In genomic region chr13:83929147-83929546, GRCh38 we compare ENCODE assay signal across 25 cellular contexts. TPM values are rescaled to one million over a fixed set of nuclear protein-coding genes. Genes with fewer than 3 reads are reported as not detected.
"Had no signal": no experiment of that assay in that cellular context is flagged by ENCODE, and none has a peak within 500 bp of the region (broad histone marks: within the 10 kb centered on the region; RNA-seq: fewer than 3 reads in every experiment).

No MANE protein-coding gene starts in this region.

- H3K9me3 Mint-ChIP-seq: dendritic cell treated with granulocyte-macrophage colony-stimulating factor and Interleukin-4, amounts not matched to agents 40 ng/mL and 50 ng/mL, for 4 days had no signal

- H3K27ac Mint-ChIP-seq: activated CD8-positive, alpha-beta T cell treated with anti-CD3 and anti-CD28 coated beads, Interleukin-2, amount 10 ng/mL, durations not matched to agents 7 days and 5 days; activated naive CD4-positive, alpha-beta T cell treated with anti-CD3 and anti-CD28 coated beads, Interleukin-2, amount 50 U/mL, for 24 hours; brain; dendritic cell treated with granulocyte-macrophage colony-stimulating factor and Interleukin-4, amounts not matched to agents 40 ng/mL and 50 ng/mL, for 4 days; immature natural killer cell; naive thymus-derived CD8-positive, alpha-beta T cell had no signal

- H3K9me3 ChIP-seq: left lung, ovary, psoas muscle, upper lobe of left lung had no signal

- H3K4me1 Mint-ChIP-seq: activated naive CD4-positive, alpha-beta T cell treated with anti-CD3 and anti-CD28 coated beads, Interleukin-2, amount 50 U/mL, for 24 hours; brain; immature natural killer cell; naive thymus-derived CD8-positive, alpha-beta T cell had no signal

- DNase-seq: activated CD4-positive, alpha-beta T cell treated with anti-CD3 and anti-CD28 coated beads, Interleukin-2, amount 50 U/mL, for 1 hour; activated CD4-positive, CD25-positive, alpha-beta regulatory T cell treated with anti-CD3 and anti-CD28 coated beads, Interleukin-2, amount 50 U/mL, for 72 hours; activated CD8-positive, alpha-beta T cell treated with anti-CD3 and anti-CD28 coated beads, Interleukin-2, amount 10 ng/mL, durations not matched to agents 7 days and 5 days; activated gamma-delta T cell treated with Interleukin-2 at 50 U/mL for 16 hours; aorta; effector CD8-positive, alpha-beta T cell; foreskin melanocyte; immature natural killer cell; kidney glomerular epithelial cell; left lung; naive thymus-derived CD8-positive, alpha-beta T cell; ovary; psoas muscle; right cardiac atrium; stimulated activated CD4-positive, alpha-beta T cell treated with anti-CD3 and anti-CD28 coated beads, Interleukin-4, amount 100 ng/mL, for 24 hours; stimulated activated naive CD4-positive, alpha-beta T cell treated with Interleukin-2 at 50 U/mL for 16 hours; T-helper 2 cell; upper lobe of left lung; WERI-Rb-1 had no signal

- H3K4me3 ChIP-seq: hepatocyte, left lung, lung, ovary, psoas muscle, upper lobe of left lung had no signal

- H3K27me3 Mint-ChIP-seq: activated naive CD4-positive, alpha-beta T cell treated with anti-CD3 and anti-CD28 coated beads, Interleukin-2, amount 50 U/mL, for 24 hours; brain; dendritic cell treated with granulocyte-macrophage colony-stimulating factor and Interleukin-4, amounts not matched to agents 40 ng/mL and 50 ng/mL, for 4 days had no signal

- H2AFZ ChIP-seq: hepatocyte had no signal

- H3K4me1 ChIP-seq: left lung, psoas muscle, upper lobe of left lung had no signal

- H3K4me3 Mint-ChIP-seq: activated CD8-positive, alpha-beta T cell treated with anti-CD3 and anti-CD28 coated beads, Interleukin-2, amount 10 ng/mL, durations not matched to agents 7 days and 5 days; activated naive CD4-positive, alpha-beta T cell treated with anti-CD3 and anti-CD28 coated beads, Interleukin-2, amount 50 U/mL, for 24 hours; brain; dendritic cell treated with granulocyte-macrophage colony-stimulating factor and Interleukin-4, amounts not matched to agents 40 ng/mL and 50 ng/mL, for 4 days; immature natural killer cell; naive thymus-derived CD8-positive, alpha-beta T cell had no signal

- H3K36me3 Mint-ChIP-seq: activated naive CD4-positive, alpha-beta T cell treated with anti-CD3 and anti-CD28 coated beads, Interleukin-2, amount 50 U/mL, for 24 hours; brain; immature natural killer cell; naive thymus-derived CD8-positive, alpha-beta T cell had no signal

- H3K4me2 ChIP-seq: hepatocyte had no signal

- H3K79me2 ChIP-seq: hepatocyte had no signal

- H3K36me3 ChIP-seq: left lung, ovary, upper lobe of left lung, WERI-Rb-1 had no signal

- H3K27me3 ChIP-seq: hepatocyte, left lung, ovary, upper lobe of left lung had no signal

- H3K27ac ChIP-seq: hepatocyte, left lung, ovary, psoas muscle, upper lobe of left lung, WERI-Rb-1 had no signal

RNA-seq across cellular contexts. Expression of gene SLITRK1, which starts 46.9 kb away (rescaled TPM):
- total RNA-seq: activated CD8-positive, alpha-beta T cell treated with anti-CD3 and anti-CD28 coated beads, Interleukin-2, amount 10 ng/mL, durations not matched to agents 7 days and 5 days; esophagus mucosa; hepatocyte; left lung; naive thymus-derived CD8-positive, alpha-beta T cell; psoas muscle; right cardiac atrium; upper lobe of left lung had no signal
- polyA plus RNA-seq: aorta; hepatocyte; immature natural killer cell; lung; naive thymus-derived CD8-positive, alpha-beta T cell; right cardiac atrium had no signal
